Comparison of ENCODE assay signal across 2 cellular contexts in the genomic region with DNA sequence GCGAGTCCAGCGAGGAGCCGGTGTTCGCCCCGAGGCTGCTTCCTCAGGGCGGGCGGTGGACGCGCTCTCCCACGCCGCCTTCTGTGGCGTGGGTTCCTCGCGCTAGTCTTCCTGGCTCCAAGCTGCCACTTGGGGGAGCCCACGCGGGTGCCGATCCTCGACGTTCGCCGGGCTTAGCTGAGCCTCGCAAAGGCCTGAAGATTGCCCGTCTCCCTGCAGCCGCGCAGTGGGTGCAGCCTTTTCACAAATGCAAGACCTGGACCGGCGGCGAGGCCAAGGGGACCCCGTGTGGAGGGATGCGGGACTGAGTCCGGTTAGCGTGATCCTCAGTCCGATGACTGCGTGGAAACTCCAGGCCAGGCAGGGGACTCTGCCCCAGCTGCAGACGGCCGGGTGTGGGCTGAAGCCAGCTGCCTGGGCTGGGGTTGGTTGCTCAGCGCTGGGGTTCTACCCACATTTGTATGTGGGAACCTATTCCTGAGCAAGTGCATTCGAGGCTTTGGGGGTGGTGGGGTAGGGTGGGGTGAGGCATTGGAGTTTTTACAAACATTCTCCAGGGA.
TF ChIP-seq lines count a peak whose summit lies in the region.

No MANE protein-coding gene starts in this region.

TF ChIP-seq in K562, 482 proteins besides CTCF, POLR2A, EP300 and RAD21 (continues in another document):
- TF ChIP-seq FIP1L1 (IDR thresholded peaks at IDR 0.05; ENCODE audit: low read depth, low read length, poor library complexity, severe bottlenecking): no peak
- TF ChIP-seq, protein P1, sequence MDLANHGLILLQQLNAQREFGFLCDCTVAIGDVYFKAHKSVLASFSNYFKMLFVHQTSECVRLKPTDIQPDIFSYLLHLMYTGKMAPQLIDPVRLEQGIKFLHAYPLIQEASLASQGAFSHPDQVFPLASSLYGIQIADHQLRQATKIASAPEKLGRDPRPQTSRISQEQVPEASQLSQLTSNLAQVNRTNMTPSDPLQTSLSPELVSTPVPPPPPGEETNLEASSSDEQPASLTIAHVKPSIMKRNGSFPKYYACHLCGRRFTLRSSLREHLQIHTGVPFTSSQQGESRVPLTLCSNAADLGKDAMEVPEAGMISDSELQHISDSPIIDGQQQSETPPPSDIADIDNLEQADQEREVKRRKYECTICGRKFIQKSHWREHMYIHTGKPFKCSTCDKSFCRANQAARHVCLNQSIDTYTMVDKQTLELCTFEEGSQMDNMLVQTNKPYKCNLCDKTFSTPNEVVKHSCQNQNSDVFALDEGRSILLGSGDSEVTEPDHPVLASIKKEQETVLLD (IDR thresholded peaks at IDR 0.05): peak; percentile 15
- no peak for TF ChIP-seq RFX7 (CRISPR knock-in tag; IDR thresholded peaks at IDR 0.05)
- no peak for TF ChIP-seq PURB (CRISPR knock-in tag; IDR thresholded peaks at IDR 0.05; ENCODE audit: low read depth)
- TF ChIP-seq ZNF175 (CRISPR knock-in tag; IDR thresholded peaks at IDR 0.05; ENCODE audit: low read depth): no peak
- TF ChIP-seq GABPB1 (CRISPR knock-in tag; IDR thresholded peaks at IDR 0.05): no peak
- no peak for TF ChIP-seq TRIM28 (IDR thresholded peaks at IDR 0.05)
- TF ChIP-seq ZNF232 (CRISPR knock-in tag; IDR thresholded peaks at IDR 0.05): no peak
- peak; percentile 100 for TF ChIP-seq SAFB (IDR thresholded peaks at IDR 0.05; ENCODE audit: borderline replicate concordance, low read depth, low read length)
- no peak for TF ChIP-seq HIVEP1 (CRISPR knock-in tag; IDR thresholded peaks at IDR 0.05)
- TF ChIP-seq, protein P2, sequence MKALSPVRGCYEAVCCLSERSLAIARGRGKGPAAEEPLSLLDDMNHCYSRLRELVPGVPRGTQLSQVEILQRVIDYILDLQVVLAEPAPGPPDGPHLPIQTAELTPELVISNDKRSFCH (CRISPR knock-in tag; IDR thresholded peaks at IDR 0.05): no peak
- TF ChIP-seq, protein P2 (tag; IDR thresholded peaks at IDR 0.05): 0 out of 2 replicates have a peak, but pooled peaks have one; percentile 34
- TF ChIP-seq, protein P3, sequence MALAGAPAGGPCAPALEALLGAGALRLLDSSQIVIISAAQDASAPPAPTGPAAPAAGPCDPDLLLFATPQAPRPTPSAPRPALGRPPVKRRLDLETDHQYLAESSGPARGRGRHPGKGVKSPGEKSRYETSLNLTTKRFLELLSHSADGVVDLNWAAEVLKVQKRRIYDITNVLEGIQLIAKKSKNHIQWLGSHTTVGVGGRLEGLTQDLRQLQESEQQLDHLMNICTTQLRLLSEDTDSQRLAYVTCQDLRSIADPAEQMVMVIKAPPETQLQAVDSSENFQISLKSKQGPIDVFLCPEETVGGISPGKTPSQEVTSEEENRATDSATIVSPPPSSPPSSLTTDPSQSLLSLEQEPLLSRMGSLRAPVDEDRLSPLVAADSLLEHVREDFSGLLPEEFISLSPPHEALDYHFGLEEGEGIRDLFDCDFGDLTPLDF (CRISPR knock-in tag; IDR thresholded peaks at IDR 0.05): 0 out of 2 replicates have a peak, but pooled peaks have one; percentile 4
- no peak for TF ChIP-seq RBM39 (optimal IDR thresholded peaks at IDR 0.05; ENCODE audit: low read depth, low read length)
- TF ChIP-seq FOXJ3 (CRISPR knock-in tag; IDR thresholded peaks at IDR 0.05): no peak
- TF ChIP-seq ZNF143 (CRISPR knock-in tag; IDR thresholded peaks at IDR 0.05): no peak
- TF ChIP-seq HDAC1 (IDR thresholded peaks at IDR 0.05): peak in 1 of 2 experiments; percentile 83; a peak in 2 of 4 replicates
- TF ChIP-seq NONO (IDR thresholded peaks at IDR 0.05; ENCODE audit: low read depth in 2 of 2, low read length in 1 of 2): no peak
- peak; percentile 59 for TF ChIP-seq HMGN3 (IDR thresholded peaks at IDR 0.05; ENCODE audit: borderline replicate concordance, extremely low read depth, insufficient read length, low read depth, low read length)
- no peak for TF ChIP-seq NCOA6 (IDR thresholded peaks at IDR 0.05)
- TF ChIP-seq KLF10 (CRISPR knock-in tag; IDR thresholded peaks at IDR 0.05): no peak
- no peak for TF ChIP-seq CREM (IDR thresholded peaks at IDR 0.05; ENCODE audit: low read depth)
- TF ChIP-seq E2F6 (IDR thresholded peaks at IDR 0.05; ENCODE audit: borderline replicate concordance in 1 of 2, extremely low read depth in 1 of 2, insufficient read depth in 1 of 2, insufficient read length in 1 of 2, low read depth in 1 of 2, low read length in 1 of 2, poor library complexity in 1 of 2, severe bottlenecking in 1 of 2): peak; percentile 4 to 56
- TF ChIP-seq POU5F1 (IDR thresholded peaks at IDR 0.05; ENCODE audit: borderline replicate concordance, low read depth, low read length, partially characterized antibody): no peak
- peak; percentile 75 for TF ChIP-seq CXXC5 (CRISPR knock-in tag; IDR thresholded peaks at IDR 0.05)
- TF ChIP-seq L3MBTL2 (IDR thresholded peaks at IDR 0.05): peak; percentile 88
- 0 out of 2 replicates have a peak, but pooled peaks have one; percentile 8 for TF ChIP-seq TOE1 (IDR thresholded peaks at IDR 0.05; ENCODE audit: borderline replicate concordance)
- no peak for TF ChIP-seq TOE1 (CRISPR knock-in tag; IDR thresholded peaks at IDR 0.05; ENCODE audit: borderline replicate concordance, low read depth)
- TF ChIP-seq ZNF311 (CRISPR knock-in tag; IDR thresholded peaks at IDR 0.05): no peak
- TF ChIP-seq NKRF (IDR thresholded peaks at IDR 0.05; ENCODE audit: borderline replicate concordance): peak; percentile 60; the same call in 1 of the 2 replicates
- no peak for TF ChIP-seq ZNF239 (CRISPR knock-in tag; IDR thresholded peaks at IDR 0.05)
- no peak for TF ChIP-seq ETV1 (tag; conservative IDR thresholded peaks at IDR 0.05; ENCODE audit: low read depth)
- TF ChIP-seq ZKSCAN8 (CRISPR knock-in tag; IDR thresholded peaks at IDR 0.05): no peak

TF ChIP-seq in liver, 16 proteins besides CTCF, POLR2A, EP300 and RAD21:
- TF ChIP-seq HNF4A (conservative IDR thresholded peaks at IDR 0.05): peak in 1 of 2 donors; percentile 16
- TF ChIP-seq, protein P4, sequence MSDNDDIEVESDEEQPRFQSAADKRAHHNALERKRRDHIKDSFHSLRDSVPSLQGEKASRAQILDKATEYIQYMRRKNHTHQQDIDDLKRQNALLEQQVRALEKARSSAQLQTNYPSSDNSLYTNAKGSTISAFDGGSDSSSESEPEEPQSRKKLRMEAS (IDR thresholded peaks at IDR 0.05): no peak
